In the genomic region with DNA sequence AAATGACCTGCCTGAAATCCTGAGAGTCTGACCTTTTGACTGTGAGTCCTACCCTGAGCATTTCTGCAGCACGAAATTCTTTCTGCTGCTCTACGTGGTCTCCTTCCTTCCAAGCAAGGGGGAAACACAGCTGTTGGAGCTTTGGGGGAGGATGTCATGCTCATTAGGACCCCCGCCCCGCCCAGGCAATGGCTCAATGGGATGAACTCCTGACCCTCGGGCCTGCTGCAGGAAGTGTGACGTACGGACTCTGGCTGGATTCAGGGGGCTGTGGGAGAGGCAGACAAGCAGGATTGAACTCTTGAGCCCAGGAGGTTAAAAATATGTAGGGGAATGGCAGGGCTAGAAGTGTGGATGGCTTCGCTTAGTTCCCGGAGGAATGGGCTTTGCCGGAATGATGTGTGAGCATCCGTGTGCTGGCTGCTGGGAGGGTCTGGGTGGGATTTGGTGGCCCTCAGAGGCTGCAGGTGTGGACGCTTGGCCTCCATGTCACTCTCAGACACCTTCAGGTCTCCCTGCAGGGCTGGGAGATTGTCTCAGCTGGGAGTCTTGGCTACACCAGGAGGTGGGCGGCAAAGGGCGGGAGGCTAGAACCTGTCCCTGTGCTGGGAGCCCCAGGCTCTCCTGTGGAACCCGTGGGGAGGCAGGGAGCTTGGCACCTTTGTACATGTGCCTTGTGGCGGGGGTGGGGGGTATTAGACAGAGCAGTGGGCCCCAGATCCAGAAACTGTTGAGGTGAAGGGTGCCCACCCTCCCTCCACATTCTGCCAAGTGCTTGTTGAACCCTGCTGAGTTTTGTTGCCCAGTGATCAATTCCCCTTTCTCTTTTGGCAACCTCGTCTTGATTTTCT, we compare ENCODE assay signal across 19 cellular contexts. TPM values are rescaled to one million over a fixed set of nuclear protein-coding genes. Genes with fewer than 3 reads are reported as not detected.
DNase-seq lines count a peak whose midpoint lies in the region; ATAC-seq and TF ChIP-seq lines count a peak whose summit lies in the region.
"Had no signal": no experiment of that assay in that cellular context is flagged by ENCODE, and none has a peak within 500 bp of the region (broad histone marks: within the 10 kb centered on the region; RNA-seq: fewer than 3 reads in every experiment).

No MANE protein-coding gene starts in this region.

- TF ChIP-seq CTCF in natural killer cell (IDR thresholded peaks at IDR 0.05) (no peak), mesothelial cell of epicardium (IDR thresholded peaks at IDR 0.05; ENCODE audit: unreplicated experiment) (no peak)

- H3K27ac ChIP-seq in naive thymus-derived CD4-positive, alpha-beta T cell (ENCODE audit: low read depth, low read length): no peak overlapping the region
- H3K27ac ChIP-seq in CD4-positive, alpha-beta memory T cell (ENCODE audit: low read depth, low read length): no peak overlapping the region

- H3K27ac Mint-ChIP-seq in natural killer cell treated with Interleukin-12 subunit alpha and Interleukin-12 subunit beta and Interleukin-15 and Interleukin-18, amount 100 ng/mL, for 72 hours: no peak overlapping the region
- H3K27ac Mint-ChIP-seq in natural killer cell: no peak overlapping the region
- H3K27ac Mint-ChIP-seq in mesothelial cell of epicardium: peak overlapping the region; percentile 96
- no peak overlapping the region for H3K27ac Mint-ChIP-seq in naive thymus-derived CD4-positive, alpha-beta T cell
- no peak overlapping the region for H3K27ac Mint-ChIP-seq in CD4-positive, alpha-beta memory T cell
- H3K27ac Mint-ChIP-seq: CD8-positive, alpha-beta T cell; immature natural killer cell had no signal

- H3K36me3 ChIP-seq in naive thymus-derived CD4-positive, alpha-beta T cell (ENCODE audit: control insufficient read depth in 2 of 3, insufficient read depth in 3 of 3, low read length in 3 of 3): no peaks in the 10 kb centered on the region
- no peaks in the 10 kb centered on the region for H3K36me3 ChIP-seq in CD4-positive, alpha-beta memory T cell (ENCODE audit: insufficient read depth, low read length)

- no peaks in the 10 kb centered on the region for H3K9me3 ChIP-seq in naive thymus-derived CD4-positive, alpha-beta T cell (ENCODE audit: control insufficient read depth in 2 of 3, low read length in 3 of 3)
- H3K9me3 ChIP-seq in CD4-positive, alpha-beta memory T cell (ENCODE audit: control insufficient read depth in 1 of 2, low read length in 2 of 2): no peaks in the 10 kb centered on the region
- H3K9me3 ChIP-seq: mucosa of descending colon had no signal

- intact Hi-C loops in natural killer cell (cut with micrococcal nuclease): no loop called here
- intact Hi-C loops in naive thymus-derived CD4-positive, alpha-beta T cell (cut with micrococcal nuclease): no loop called here
- intact Hi-C loops in CD4-positive, alpha-beta memory T cell (cut with micrococcal nuclease): no loop called here

- H3K27me3 ChIP-seq in naive thymus-derived CD4-positive, alpha-beta T cell (ENCODE audit: control insufficient read depth in 2 of 2, insufficient read depth in 2 of 2, low read length in 2 of 2): no peaks in the 10 kb centered on the region
- H3K27me3 ChIP-seq in CD4-positive, alpha-beta memory T cell (ENCODE audit: insufficient read depth, low read length): no peaks in the 10 kb centered on the region

- peaks cover 20% of the 10 kb centered on the region in 2 donors for H3K27me3 Mint-ChIP-seq in natural killer cell treated with Interleukin-12 subunit alpha and Interleukin-12 subunit beta and Interleukin-15 and Interleukin-18, amount 100 ng/mL, for 72 hours
- peaks cover 7 to 24% of the 10 kb centered on the region in 2 donors for H3K27me3 Mint-ChIP-seq in natural killer cell (ENCODE audit: low read depth in 2 of 2)
- H3K27me3 Mint-ChIP-seq in mesothelial cell of epicardium (ENCODE audit: low read depth): no peaks in the 10 kb centered on the region
- peaks cover 14 to 53% (median 22%) of the 10 kb centered on the region in 5 donors for H3K27me3 Mint-ChIP-seq in naive thymus-derived CD4-positive, alpha-beta T cell
- H3K27me3 Mint-ChIP-seq in CD4-positive, alpha-beta memory T cell: peaks cover 22 to 25% of the 10 kb centered on the region in 2 donors

- H3K36me3 Mint-ChIP-seq in natural killer cell treated with Interleukin-12 subunit alpha and Interleukin-12 subunit beta and Interleukin-15 and Interleukin-18, amount 100 ng/mL, for 72 hours: no peaks in the 10 kb centered on the region
- H3K36me3 Mint-ChIP-seq in natural killer cell (no peaks in the 10 kb centered on the region), mesothelial cell of epicardium (no peaks in the 10 kb centered on the region)
- H3K36me3 Mint-ChIP-seq in naive thymus-derived CD4-positive, alpha-beta T cell: no peaks in the 10 kb centered on the region
- no peaks in the 10 kb centered on the region for H3K36me3 Mint-ChIP-seq in CD4-positive, alpha-beta memory T cell
- H3K36me3 Mint-ChIP-seq: CD8-positive, alpha-beta T cell; immature natural killer cell had no signal

- H3K4me1 ChIP-seq in naive thymus-derived CD4-positive, alpha-beta T cell (ENCODE audit: control insufficient read depth in 2 of 2, insufficient read depth in 2 of 2, low read length in 2 of 2): no peaks in the 10 kb centered on the region
- H3K4me1 ChIP-seq in CD4-positive, alpha-beta memory T cell (ENCODE audit: insufficient read depth, low read length): no peaks in the 10 kb centered on the region

- H3K4me1 Mint-ChIP-seq in natural killer cell treated with Interleukin-12 subunit alpha and Interleukin-12 subunit beta and Interleukin-15 and Interleukin-18, amount 100 ng/mL, for 72 hours (ENCODE audit: low read depth in 2 of 2): no peaks in the 10 kb centered on the region
- no peaks in the 10 kb centered on the region for H3K4me1 Mint-ChIP-seq in natural killer cell
- peaks cover 62% of the 10 kb centered on the region for H3K4me1 Mint-ChIP-seq in mesothelial cell of epicardium
- H3K4me1 Mint-ChIP-seq in naive thymus-derived CD4-positive, alpha-beta T cell: peaks cover 0 to 2% (median 0%) of the 10 kb centered on the region in 7 donors
- peaks cover 0 to 2% (median 0%) of the 10 kb centered on the region in 4 donors for H3K4me1 Mint-ChIP-seq in CD4-positive, alpha-beta memory T cell
- H3K4me1 Mint-ChIP-seq: immature natural killer cell had no signal

- no peak overlapping the region for H3K4me3 ChIP-seq in naive thymus-derived CD4-positive, alpha-beta T cell (ENCODE audit: low read length)
- no peak overlapping the region for H3K4me3 ChIP-seq in CD4-positive, alpha-beta memory T cell (ENCODE audit: low read length in 2 of 2)
- H3K4me3 ChIP-seq: mucosa of descending colon had no signal

- peak; percentile 20 for DNase-seq in natural killer cell treated with Interleukin-12 subunit alpha and Interleukin-12 subunit beta and Interleukin-15 and Interleukin-18, amount 100 ng/mL, for 72 hours (ENCODE audit: low spot score)
- DNase-seq in natural killer cell (no peak), dermis blood vessel endothelial cell (peak; percentile 31), mesothelial cell of epicardium (ENCODE audit: low spot score in 2 of 2, unreplicated experiment in 2 of 2) (no peak)
- no peak for DNase-seq in naive thymus-derived CD4-positive, alpha-beta T cell
- no peak for DNase-seq in CD4-positive, alpha-beta memory T cell
- DNase-seq: activated CD4-positive, alpha-beta T cell treated with anti-CD3 and anti-CD28 coated beads for 1 hour; activated gamma-delta T cell; anterior cingulate cortex; CD8-positive, alpha-beta T cell; DND-41; immature natural killer cell; KG1; mucosa of descending colon; SHP77; stimulated activated CD4-positive, alpha-beta T cell treated with anti-CD3 and anti-CD28 coated beads, Interleukin-15, amount 100 ng/mL, for 24 hours; stimulated activated naive CD4-positive, alpha-beta T cell treated with Interleukin-2 at 50 U/mL for 16 hours had no signal

- H3K4me3 Mint-ChIP-seq in natural killer cell treated with Interleukin-12 subunit alpha and Interleukin-12 subunit beta and Interleukin-15 and Interleukin-18, amount 100 ng/mL, for 72 hours: no peak overlapping the region
- H3K4me3 Mint-ChIP-seq in natural killer cell: no peak overlapping the region
- H3K4me3 Mint-ChIP-seq in mesothelial cell of epicardium: peak overlapping the region; percentile 18
- H3K4me3 Mint-ChIP-seq in naive thymus-derived CD4-positive, alpha-beta T cell: no peak overlapping the region
- H3K4me3 Mint-ChIP-seq in CD4-positive, alpha-beta memory T cell: no peak overlapping the region
- H3K4me3 Mint-ChIP-seq: CD8-positive, alpha-beta T cell; immature natural killer cell had no signal

- CTCF ChIA-PET in naive thymus-derived CD4-positive, alpha-beta T cell (lab: Charles Lee): no interaction called here
- CTCF ChIA-PET in CD4-positive, alpha-beta memory T cell (lab: Charles Lee; ENCODE audit: partially characterized antibody): interaction anchor here (1.1 to 4.7 kb wide), 2 partner anchors 8 to 671 kb away, joined by 3 to 32 read pairs; no protein-coding TSS in a partner anchor

- no peaks in the 10 kb centered on the region for H3K9me3 Mint-ChIP-seq in natural killer cell treated with Interleukin-12 subunit alpha and Interleukin-12 subunit beta and Interleukin-15 and Interleukin-18, amount 100 ng/mL, for 72 hours
- H3K9me3 Mint-ChIP-seq in natural killer cell: no peaks in the 10 kb centered on the region
- H3K9me3 Mint-ChIP-seq in mesothelial cell of epicardium: no peaks in the 10 kb centered on the region
- H3K9me3 Mint-ChIP-seq in naive thymus-derived CD4-positive, alpha-beta T cell: peaks cover 0 to 2% (median 0%) of the 10 kb centered on the region in 11 donors
- no peaks in the 10 kb centered on the region for H3K9me3 Mint-ChIP-seq in CD4-positive, alpha-beta memory T cell
- H3K9me3 Mint-ChIP-seq: CD8-positive, alpha-beta T cell had no signal

- ATAC-seq in natural killer cell treated with Interleukin-12 subunit alpha and Interleukin-12 subunit beta and Interleukin-15 and Interleukin-18, amount 100 ng/mL, for 72 hours: no peak
- ATAC-seq in natural killer cell: no peak
- no peak for ATAC-seq in GM18907 (IDR thresholded peaks at IDR 0.05; ENCODE audit: unreplicated experiment)
- no peak for ATAC-seq in naive thymus-derived CD4-positive, alpha-beta T cell
- no peak for ATAC-seq in HG03159 (IDR thresholded peaks at IDR 0.05; ENCODE audit: unreplicated experiment)
- ATAC-seq: CD8-positive, alpha-beta T cell; mucosa of descending colon had no signal

- POLR2A ChIA-PET in naive thymus-derived CD4-positive, alpha-beta T cell (lab: Charles Lee): no interaction called here
- POLR2A ChIA-PET in CD4-positive, alpha-beta memory T cell (lab: Charles Lee; ENCODE audit: partially characterized antibody): no interaction called here

RNA-seq across cellular contexts. Expression of gene STC2, which starts 26.3 kb away (rescaled TPM):
- total RNA-seq in natural killer cell treated with Interleukin-12 subunit alpha and Interleukin-12 subunit beta and Interleukin-15 and Interleukin-18, amount 100 ng/mL, for 72 hours: under 1 TPM; 0.59 to 0.78 TPM
- total RNA-seq in natural killer cell: not detected
- total RNA-seq in dermis blood vessel endothelial cell: 11.7 and 39.3 TPM in 2 replicates
- total RNA-seq in mesothelial cell of epicardium: 24.8 to 26.9 TPM (median 26.0 TPM) in 3 replicates
- total RNA-seq in naive thymus-derived CD4-positive, alpha-beta T cell: 10 to 100 TPM in 1 of 5 experiments, not detected in 4; 28.3 TPM
- not detected for polyA plus RNA-seq in naive thymus-derived CD4-positive, alpha-beta T cell
- not detected for total RNA-seq in CD4-positive, alpha-beta memory T cell
- polyA plus RNA-seq in CD4-positive, alpha-beta memory T cell: not detected
- total RNA-seq: CD8-positive, alpha-beta T cell had no signal
- polyA plus RNA-seq: immature natural killer cell had no signal

Comparison
In these comparisons a context has a peak if more than half of its experiments do, and no peak if none do; other contexts are left out.
1. DNase-seq: peak in natural killer cell treated with Interleukin-12 subunit alpha and Interleukin-12 subunit beta and Interleukin-15 and Interleukin-18, amount 100 ng/mL, for 72 hours (single experiment) and dermis blood vessel endothelial cell (single experiment); none in natural killer cell (single experiment), mesothelial cell of epicardium (0 of 2), naive thymus-derived CD4-positive, alpha-beta T cell (0 of 9) and CD4-positive, alpha-beta memory T cell (0 of 5).